In the genomic region with DNA sequence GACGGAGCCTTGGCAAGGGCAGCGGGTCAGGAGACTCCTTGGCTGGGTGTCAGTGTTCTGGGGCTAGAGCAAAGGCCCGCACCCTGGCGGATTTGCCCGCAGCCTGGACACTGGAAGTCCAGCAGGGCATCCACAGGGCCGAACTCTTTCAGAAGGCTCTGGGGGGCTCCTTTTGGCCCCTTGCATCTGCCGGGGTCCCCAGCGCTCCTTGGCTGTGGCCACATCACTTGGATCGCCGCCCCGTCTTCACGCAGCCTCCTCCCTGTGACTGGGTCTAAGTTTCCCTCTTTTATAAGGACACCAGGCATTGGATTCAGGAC, we compare ENCODE assay signal across 9 cellular contexts. TPM values are rescaled to one million over a fixed set of nuclear protein-coding genes. Genes with fewer than 3 reads are reported as not detected.
"Had no signal": no experiment of that assay in that cellular context is flagged by ENCODE, and none has a peak within 500 bp of the region (broad histone marks: within the 10 kb centered on the region; RNA-seq: fewer than 3 reads in every experiment).

No MANE protein-coding gene starts in this region.

- H3K27ac Mint-ChIP-seq: HFFc6 had no signal

- DNase-seq: GM23248, GOT3, H7, HFFc6, IMR-90 had no signal

- H3K4me3 Mint-ChIP-seq: HFFc6 had no signal

- ATAC-seq: HCT116, K562 had no signal

RNA-seq across cellular contexts. Expression of a gene that starts 20.0 kb away (rescaled TPM):
- total RNA-seq: GM23248, H4, H7, HFFc6, HT1080, IMR-90, K562 had no signal

RNA-seq across cellular contexts. Expression of a gene that starts 45.1 kb away (rescaled TPM):
- total RNA-seq: GM23248, H4, HFFc6, IMR-90 had no signal
